Comparison of ENCODE assay signal across 9 cellular contexts in genomic region chr15:73273181-73274002, GRCh38.
A peak's percentile ranks its signal among the peaks of the same experiment; 100 is the strongest.
DNase-seq lines count a peak whose midpoint lies in the region; ATAC-seq and TF ChIP-seq lines count a peak whose summit lies in the region.
"Had no signal": no experiment of that assay in that cellular context is flagged by ENCODE, and none has a peak within 500 bp of the region (broad histone marks: within the 10 kb centered on the region; RNA-seq: fewer than 3 reads in every experiment).

No MANE protein-coding gene starts in this region.

- no peak overlapping the region for H2BK15ac ChIP-seq in IMR-90 (ENCODE audit: low read depth, low read length)

- in situ Hi-C loops in IMR-90 (cut with MboI; ENCODE audit: low sequenced_read_pairs): loop anchor here (10.0 kb wide), 2 partner anchors 149 to 489 kb away; partner anchors contain the start of gene ADPGK

- no peak overlapping the region for H4K8ac ChIP-seq in IMR-90 (ENCODE audit: low read depth in 2 of 2, low read length in 2 of 2)

- H3K9me3 Mint-ChIP-seq in activated naive CD4-positive, alpha-beta T cell treated with anti-CD3 and anti-CD28 coated beads, Interleukin-2, amount 10 ng/mL, durations not matched to agents 7 days and 5 days: no peaks in the 10 kb centered on the region
- H3K9me3 Mint-ChIP-seq: dendritic cell treated with granulocyte-macrophage colony-stimulating factor and Interleukin-4, amounts not matched to agents 40 ng/mL and 50 ng/mL, for 4 days had no signal

- dilution Hi-C loops in IMR-90 (cut with HindIII; ENCODE audit: low sequenced_read_pairs, unreplicated experiment): no loop called here

- H3K4me2 ChIP-seq in IMR-90 (ENCODE audit: low read depth, low read length): no peak overlapping the region; the same call in 1 of the 2 replicates

- no peak overlapping the region for H2AK9ac ChIP-seq in IMR-90 (replicated peaks; ENCODE audit: low read depth, low read length, poor library complexity)

- no peaks in the 10 kb centered on the region for H3K79me1 ChIP-seq in IMR-90 (ENCODE audit: low read depth in 1 of 2, low read length in 2 of 2)

- 0 out of 2 replicates have a peak overlapping the region, but pooled peaks have one; percentile 33 for H2BK20ac ChIP-seq in IMR-90 (ENCODE audit: low read depth, low read length)

- no peaks in the 10 kb centered on the region for H3K27me3 Mint-ChIP-seq in activated naive CD4-positive, alpha-beta T cell treated with anti-CD3 and anti-CD28 coated beads, Interleukin-2, amount 10 ng/mL, durations not matched to agents 7 days and 5 days

- H3K36me3 Mint-ChIP-seq in activated naive CD4-positive, alpha-beta T cell treated with anti-CD3 and anti-CD28 coated beads, Interleukin-2, amount 10 ng/mL, durations not matched to agents 7 days and 5 days: no peaks in the 10 kb centered on the region

- H3K36me3 ChIP-seq in IMR-90 (ENCODE audit: control insufficient read depth, insufficient read depth, low read length) (peaks cover 3% of the 10 kb centered on the region; the same call in 1 of the 2 replicates), Peyer's patch (peaks cover 0 to 46% (median 0%) of the 10 kb centered on the region in 3 donors)

- H3K14ac ChIP-seq in IMR-90 (replicated peaks; ENCODE audit: low read depth, low read length): peak overlapping the region; percentile 56; the same call in 1 of the 2 replicates

- H3K56ac ChIP-seq in IMR-90 (ENCODE audit: extremely low read depth, insufficient read depth, low read length): no peak overlapping the region

- no peak overlapping the region for H2AFZ ChIP-seq in IMR-90 (replicated peaks; ENCODE audit: low read length, poor library complexity)

- TF ChIP-seq CTCF in IMR-90 (conservative IDR thresholded peaks at IDR 0.05; ENCODE audit: low read depth, low read length) (peak; percentile 83), Peyer's patch (IDR thresholded peaks at IDR 0.05) (peak in 5 of 6 experiments; percentile 48 to 68 (median 66))

- TF ChIP-seq RAD21 in IMR-90 (IDR thresholded peaks at IDR 0.05; ENCODE audit: low read length): peak; percentile 76

- H3K4me3 ChIP-seq in IMR-90 (ENCODE audit: insufficient read depth, low read depth, low read length) (no peak overlapping the region), Peyer's patch (no peak overlapping the region)

- H3K27ac Mint-ChIP-seq in activated naive CD4-positive, alpha-beta T cell treated with anti-CD3 and anti-CD28 coated beads, Interleukin-2, amount 10 ng/mL, durations not matched to agents 7 days and 5 days: no peak overlapping the region
- H3K27ac Mint-ChIP-seq: dendritic cell treated with granulocyte-macrophage colony-stimulating factor and Interleukin-4, amounts not matched to agents 40 ng/mL and 50 ng/mL, for 4 days had no signal

- H2BK120ac ChIP-seq in IMR-90 (ENCODE audit: low read depth, low read length): no peak overlapping the region

- TF ChIP-seq POLR2A in IMR-90 (IDR thresholded peaks at IDR 0.05; ENCODE audit: low read depth, low read length): no peak
- TF ChIP-seq POLR2A in Peyer's patch (IDR thresholded peaks at IDR 0.05): no peak

- peaks cover 7% of the 10 kb centered on the region for H3K4me1 ChIP-seq in IMR-90 (ENCODE audit: control insufficient read depth, insufficient read depth, low read length)
- no peaks in the 10 kb centered on the region for H3K4me1 ChIP-seq in Peyer's patch

- intact Hi-C loops in IMR-90 (cut with micrococcal nuclease): loop anchor here (1.0 to 5.0 kb wide), 5 partner anchors 32 to 551 kb away; no protein-coding TSS in a partner anchor
- intact Hi-C loops in Right ventricle myocardium superior (cut with DNase I): loop anchor here (10.0 kb wide), 1 partner anchor 479 kb away; no protein-coding TSS in a partner anchor

- peak overlapping the region; percentile 43; the same call in 1 of the 2 replicates for H3K23ac ChIP-seq in IMR-90 (ENCODE audit: low read depth, low read length)

- no peaks in the 10 kb centered on the region for H3K4me1 Mint-ChIP-seq in activated naive CD4-positive, alpha-beta T cell treated with anti-CD3 and anti-CD28 coated beads, Interleukin-2, amount 10 ng/mL, durations not matched to agents 7 days and 5 days

- no TSS peak for BruUV-seq in IMR-90 (replicated peaks; lab: Mats Ljungman, UMichigan)

- CTCF ChIA-PET in IMR-90 (lab: Yijun Ruan, JAX): interaction anchor here (0.6 to 1.6 kb wide), 10 partner anchors 10 to 504 kb away, joined by 3 to 7 read pairs (median 3); no protein-coding TSS in a partner anchor
- CTCF ChIA-PET in activated naive CD4-positive, alpha-beta T cell treated with anti-CD3 and anti-CD28 coated beads, Interleukin-2, amount 10 ng/mL, durations not matched to agents 7 days and 5 days (lab: Charles Lee): interaction anchor here (0.9 to 3.9 kb wide), 12 partner anchors 8 to 552 kb away, joined by 3 to 20 read pairs (median 8); no protein-coding TSS in a partner anchor

- no peak overlapping the region for H3K18ac ChIP-seq in IMR-90 (ENCODE audit: low read depth, low read length)

- no peak overlapping the region for H3K9ac ChIP-seq in IMR-90 (ENCODE audit: low read depth, low read length)

- DNase-seq in GDM1 (lab: John Stamatoyannopoulos, UW) (peak; percentile 15), IMR-90 (peak; percentile 67), Peyer's patch (peak in 2 of 3 donors; percentile 30 to 73), Right ventricle myocardium superior (no peak), pons (ENCODE audit: low spot score) (peak; percentile 81)
- DNase-seq in activated naive CD4-positive, alpha-beta T cell treated with anti-CD3 and anti-CD28 coated beads, Interleukin-2, amount 10 ng/mL, durations not matched to agents 7 days and 5 days: peak; percentile 58

- ATAC-seq in IMR-90 (ENCODE audit: low read depth) (peak; percentile 95), Right ventricle myocardium superior (ENCODE audit: poor library complexity) (peak; percentile 88), GM21367 (IDR thresholded peaks at IDR 0.05; ENCODE audit: unreplicated experiment) (no peak), GM18868 (IDR thresholded peaks at IDR 0.05; ENCODE audit: unreplicated experiment) (no peak)

- H2AK5ac ChIP-seq in IMR-90 (ENCODE audit: low read depth, low read length): no peak overlapping the region

- H4K91ac ChIP-seq in IMR-90 (ENCODE audit: insufficient read depth, low read depth, low read length): no peak overlapping the region

- H3K27ac ChIP-seq in IMR-90 (ENCODE audit: insufficient read depth, low read length): no peak overlapping the region
- no peak overlapping the region for H3K27ac ChIP-seq in Peyer's patch

- H2BK5ac ChIP-seq in IMR-90 (ENCODE audit: low read depth, low read length, poor library complexity, severe bottlenecking): no peak overlapping the region

- POLR2A ChIA-PET in IMR-90 (lab: Charles Lee; ENCODE audit: unreplicated experiment): no interaction called here

- H3K27me3 ChIP-seq in IMR-90 (ENCODE audit: control insufficient read depth, insufficient read depth, low read length) (no peaks in the 10 kb centered on the region), Peyer's patch (no peaks in the 10 kb centered on the region)

- no peaks in the 10 kb centered on the region for H3K9me1 ChIP-seq in IMR-90 (ENCODE audit: insufficient read depth, low read length)

- H3K9me3 ChIP-seq in IMR-90 (ENCODE audit: control insufficient read depth, insufficient read depth, low read length) (no peaks in the 10 kb centered on the region), Peyer's patch (no peaks in the 10 kb centered on the region)

- no peaks in the 10 kb centered on the region for H4K20me1 ChIP-seq in IMR-90 (ENCODE audit: insufficient read depth, low read length)

- H3K4me3 Mint-ChIP-seq in activated naive CD4-positive, alpha-beta T cell treated with anti-CD3 and anti-CD28 coated beads, Interleukin-2, amount 10 ng/mL, durations not matched to agents 7 days and 5 days: no peak overlapping the region
- H3K4me3 Mint-ChIP-seq: dendritic cell treated with granulocyte-macrophage colony-stimulating factor and Interleukin-4, amounts not matched to agents 40 ng/mL and 50 ng/mL, for 4 days had no signal

- no peak overlapping the region for H4K5ac ChIP-seq in IMR-90 (ENCODE audit: low read depth, low read length)

- no CpG with 5 or more reads among the region's 5 CpGs for WGBS in IMR-90 (ENCODE audit: extremely low coverage in 2 of 2, insufficient read length in 1 of 2), 2 experiments

- no peak overlapping the region for H3K4ac ChIP-seq in IMR-90 (ENCODE audit: low read depth, low read length)

TF ChIP-seq in IMR-90, 13 proteins besides CTCF, POLR2A, EP300 and RAD21:
- TF ChIP-seq SMC3 (IDR thresholded peaks at IDR 0.05; ENCODE audit: low read depth, low read length) (peak; percentile 79), CEBPB (IDR thresholded peaks at IDR 0.05; ENCODE audit: low read depth, low read length) (no peak), ELK1 (IDR thresholded peaks at IDR 0.05; ENCODE audit: borderline replicate concordance, low read depth, low read length) (no peak), RCOR1 (IDR thresholded peaks at IDR 0.05; ENCODE audit: insufficient replicate concordance, low read length) (no peak), RFX5 (IDR thresholded peaks at IDR 0.05; ENCODE audit: low read depth, low read length) (no peak), CHD1 (IDR thresholded peaks at IDR 0.05; ENCODE audit: low read depth, low read length) (no peak), MAFK (IDR thresholded peaks at IDR 0.05; ENCODE audit: low read depth, low read length) (no peak), USF2 (IDR thresholded peaks at IDR 0.05; ENCODE audit: low read depth, low read length) (no peak), NFE2L2 (IDR thresholded peaks at IDR 0.05; ENCODE audit: low read depth, low read length) (no peak)

Comparison
In these comparisons a context has a peak if more than half of its experiments do, and no peak if none do; other contexts are left out.
1. ATAC-seq: peak in IMR-90 (single experiment) and Right ventricle myocardium superior (single experiment); none in GM21367 (single experiment) and GM18868 (single experiment).